9 cellular contexts compared by ENCODE assay signal in the genomic region with DNA sequence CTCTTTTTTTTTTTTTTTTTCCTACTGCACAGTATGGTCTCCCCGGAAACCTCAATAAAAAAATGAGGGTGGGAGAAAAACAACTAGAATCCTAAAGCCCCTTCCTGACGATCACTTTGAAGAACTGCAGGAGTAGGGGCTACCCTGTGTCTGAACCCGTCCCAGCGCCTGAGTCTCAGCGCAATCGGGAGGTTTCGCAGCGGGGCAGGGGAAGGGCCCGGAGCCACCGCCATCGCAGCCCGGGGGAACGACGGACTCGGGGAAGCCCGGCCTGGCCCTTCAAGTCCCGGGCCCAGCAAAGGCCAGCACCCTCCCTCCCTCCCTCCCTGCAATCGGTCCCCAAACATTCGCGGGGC. TPM values are rescaled to one million over a fixed set of nuclear protein-coding genes. Genes with fewer than 3 reads are reported as not detected.
DNase-seq lines count a peak whose midpoint lies in the region; ATAC-seq, FAIRE-seq and TF ChIP-seq lines count a peak whose summit lies in the region.
"Had no signal": no experiment of that assay in that cellular context is flagged by ENCODE, and none has a peak within 500 bp of the region (broad histone marks: within the 10 kb centered on the region; RNA-seq: fewer than 3 reads in every experiment).

No MANE protein-coding gene starts in this region.

- H3K4me2 ChIP-seq in PC-3 (ENCODE audit: low read length): peak overlapping the region; percentile 99
- peak overlapping the region; percentile 77 to 96 for H3K4me2 ChIP-seq in H1 (ENCODE audit: insufficient read depth in 1 of 2, low read depth in 2 of 2, low read length in 2 of 2)

- H3K9me2 ChIP-seq in PC-3 (replicated peaks; ENCODE audit: low read length): no peaks in the 10 kb centered on the region

- H2BK12ac ChIP-seq in H1 (ENCODE audit: low read depth, low read length): no peak overlapping the region

- H3K36me3 ChIP-seq in PC-3 (ENCODE audit: low read depth, low read length) (0 out of 2 replicates have a peak, but pooled peaks cover 3% of the 10 kb centered on the region), H1 (ENCODE audit: control insufficient read depth in 2 of 4, insufficient read depth in 4 of 4, low read length in 3 of 4) (peaks cover 0 to 33% (median 14%) of the 10 kb centered on the region in 4 experiments; a peak in 7 of 8 replicates), mucosa of descending colon (ENCODE audit: low read depth) (no peaks in the 10 kb centered on the region)

- H2AFZ ChIP-seq in PC-3 (ENCODE audit: low read length) (peak overlapping the region; percentile 82), H1 (ENCODE audit: low read length) (no peak overlapping the region)

- ATAC-seq in PC-3 (peak; percentile 53), mucosa of descending colon (peak; percentile 45)

- peak overlapping the region; percentile 99 for H3K18ac ChIP-seq in H1 (ENCODE audit: extremely low read depth, low read length)

- no peak overlapping the region for H2BK120ac ChIP-seq in H1 (replicated peaks; ENCODE audit: low read depth, low read length)

- H3K23me2 ChIP-seq in H1 (ENCODE audit: low read depth, low read length): peaks cover 3% of the 10 kb centered on the region; the same call in 1 of the 2 replicates

- no peak overlapping the region for H3K4ac ChIP-seq in H1 (replicated peaks; ENCODE audit: insufficient read length, low read depth, low read length)

- H4K20me1 ChIP-seq in PC-3 (ENCODE audit: low read length) (no peaks in the 10 kb centered on the region), H1 (replicated peaks in 1 of 2; ENCODE audit: control insufficient read depth in 1 of 2, insufficient read depth in 2 of 2, low read length in 2 of 2) (peaks cover 0 to 2% of the 10 kb centered on the region in 2 experiments)

- no peak overlapping the region for H2BK15ac ChIP-seq in H1 (ENCODE audit: low read length)

- no peaks in the 10 kb centered on the region for H3K27me3 Mint-ChIP-seq in activated CD4-positive, alpha-beta T cell treated with anti-CD3 and anti-CD28 coated beads, Interleukin-2, amount 10 ng/mL, durations not matched to agents 24 days and 14 days
- peaks cover 5% of the 10 kb centered on the region for H3K27me3 Mint-ChIP-seq in HFFc6 (ENCODE audit: insufficient read depth)

- H3K4me1 Mint-ChIP-seq in activated CD4-positive, alpha-beta T cell treated with anti-CD3 and anti-CD28 coated beads, Interleukin-2, amount 10 ng/mL, durations not matched to agents 24 days and 14 days: peaks cover 23% of the 10 kb centered on the region
- peaks cover 20% of the 10 kb centered on the region for H3K4me1 Mint-ChIP-seq in HFFc6 (ENCODE audit: low read depth)

- H3K27me3 ChIP-seq in PC-3 (ENCODE audit: low read length) (no peaks in the 10 kb centered on the region), H1 (replicated peaks in 1 of 4; ENCODE audit: control insufficient read depth in 3 of 4, extremely low read depth in 1 of 4, insufficient read depth in 3 of 4, low read length in 3 of 4) (no peaks in the 10 kb centered on the region)

- peaks cover 22% of the 10 kb centered on the region for H3K36me3 Mint-ChIP-seq in activated CD4-positive, alpha-beta T cell treated with anti-CD3 and anti-CD28 coated beads, Interleukin-2, amount 10 ng/mL, durations not matched to agents 24 days and 14 days (ENCODE audit: low read depth)
- H3K36me3 Mint-ChIP-seq in HFFc6 (ENCODE audit: low read depth): no peaks in the 10 kb centered on the region

- H3K27ac Mint-ChIP-seq in activated CD4-positive, alpha-beta T cell treated with anti-CD3 and anti-CD28 coated beads, Interleukin-2, amount 10 ng/mL, durations not matched to agents 24 days and 14 days: peak overlapping the region; percentile 94
- peak overlapping the region; percentile 94 for H3K27ac Mint-ChIP-seq in HFFc6

- TF ChIP-seq CTCF in HFFc6 (IDR thresholded peaks at IDR 0.05) (no peak), PC-3 (conservative IDR thresholded peaks at IDR 0.05; ENCODE audit: low read depth, low read length) (no peak), H1 (IDR thresholded peaks at IDR 0.05; ENCODE audit: control extremely low read depth in 1 of 3, insufficient read depth in 1 of 3, low read depth in 1 of 3, low read length in 3 of 3) (no peak), mucosa of descending colon (IDR thresholded peaks at IDR 0.05) (no peak)

- H3K4me3 Mint-ChIP-seq in activated CD4-positive, alpha-beta T cell treated with anti-CD3 and anti-CD28 coated beads, Interleukin-2, amount 10 ng/mL, durations not matched to agents 24 days and 14 days: peak overlapping the region; percentile 92
- peak overlapping the region; percentile 98 for H3K4me3 Mint-ChIP-seq in HFFc6

- peaks cover 48% of the 10 kb centered on the region for H3K79me2 ChIP-seq in PC-3 (ENCODE audit: low read length)
- H3K79me2 ChIP-seq in H1 (ENCODE audit: control insufficient read depth in 1 of 2, insufficient read depth in 2 of 2, low read length in 2 of 2): peaks cover 0 to 37% of the 10 kb centered on the region in 2 experiments; a peak in 3 of 4 replicates

- peak overlapping the region; percentile 46 for H4K5ac ChIP-seq in H1 (ENCODE audit: insufficient read length, low read depth, low read length)

- CTCF ChIA-PET in PC-3 (lab: Charles Lee): interaction anchor here (0.7 kb wide), 1 partner anchor 88 kb away, joined by 8 read pairs; no protein-coding TSS in a partner anchor
- CTCF ChIA-PET in H1 (lab: Charles Lee; ENCODE audit: partially characterized antibody): interaction anchor here (0.6 to 1.5 kb wide), 4 partner anchors 9 to 289 kb away, joined by 3 to 4 read pairs (median 4); no protein-coding TSS in a partner anchor

- no peak for TF ChIP-seq RAD21 in H1 (IDR thresholded peaks at IDR 0.05 in 1 of 2, conservative IDR thresholded peaks at IDR 0.05 in 1 of 2; ENCODE audit: low read depth in 2 of 2, low read length in 2 of 2)

- H4K8ac ChIP-seq in H1 (ENCODE audit: extremely low read depth, insufficient read depth, low read length): peak overlapping the region; percentile 97

- DNase-seq in activated CD4-positive, alpha-beta T cell treated with anti-CD3 and anti-CD28 coated beads, Interleukin-2, amount 10 ng/mL, durations not matched to agents 24 days and 14 days: no peak
- no peak for DNase-seq in activated CD4-positive, alpha-beta T cell treated with anti-CD3 and anti-CD28 coated beads for 4 hours
- no peak for DNase-seq in HFFc6
- peak; percentile 10 for DNase-seq in PC-3
- DNase-seq in H1 (ENCODE audit: low read depth in 1 of 2, low spot score in 2 of 2): no peak
- DNase-seq in mucosa of descending colon: no peak
- no peak for DNase-seq in NCI-H2196 treated with DMSO at 0.1 percent for 48 hours (lab: John Stamatoyannopoulos, UW; ENCODE audit: unreplicated experiment)
- no peak for DNase-seq in NCI-H1092 (lab: John Stamatoyannopoulos, UW)

- WGBS in H1 (ENCODE audit: extremely low coverage in 1 of 2, insufficient coverage in 1 of 2, insufficient read length in 1 of 2, insufficient replicate concordance in 2 of 2, low coverage in 1 of 2, low lambda C conversion rate in 2 of 2, missing lambda C conversion rate in 1 of 2), 2 experiments: 0% methylated on average over 14 of the region's 20 CpGs; no CpG with 5 or more reads in 1 of the 2 experiments

- POLR2A ChIA-PET in PC-3 (lab: Charles Lee; ENCODE audit: unreplicated experiment): no interaction called here
- POLR2A ChIA-PET in H1 (lab: Charles Lee; ENCODE audit: partially characterized antibody): interaction anchor here (0.7 to 4.8 kb wide), 13 partner anchors 9 to 459 kb away, joined by 3 to 20 read pairs (median 4); partner anchors contain the start of gene ATP8B1

- peak overlapping the region; percentile 86 for H2BK5ac ChIP-seq in H1 (ENCODE audit: low read depth, low read length)

- intact Hi-C loops in activated CD4-positive, alpha-beta T cell treated with anti-CD3 and anti-CD28 coated beads, Interleukin-2, amount 10 ng/mL, durations not matched to agents 24 days and 14 days (cut with micrococcal nuclease): loop anchor here (1.0 to 5.0 kb wide), 5 partner anchors 9 to 984 kb away; partner anchors contain the start of genes FECH and TXNL1
- intact Hi-C loops in PC-3 (cut with micrococcal nuclease): no loop called here
- intact Hi-C loops in mucosa of descending colon (cut with DNase I, micrococcal nuclease): no loop called here

- H3K4me1 ChIP-seq in PC-3 (ENCODE audit: insufficient read depth, low read length) (peaks cover 13% of the 10 kb centered on the region; the same call in 1 of the 2 replicates), H1 (replicated peaks in 1 of 4; ENCODE audit: control insufficient read depth in 3 of 4, insufficient read depth in 4 of 4, low read length in 3 of 4) (peaks cover 0 to 6% (median 2%) of the 10 kb centered on the region in 4 experiments; a peak in 3 of 7 replicates), mucosa of descending colon (ENCODE audit: low read depth) (no peaks in the 10 kb centered on the region)

- no peak overlapping the region for H2BK20ac ChIP-seq in H1 (ENCODE audit: low read length)

- peak overlapping the region; percentile 44 for H4K91ac ChIP-seq in H1 (replicated peaks; ENCODE audit: insufficient read length, low read length)

- H3K9ac ChIP-seq in PC-3 (ENCODE audit: low read length) (peak overlapping the region; percentile 93), H1 (replicated peaks in 1 of 4; ENCODE audit: extremely low read depth in 1 of 4, low read depth in 3 of 4, low read length in 3 of 4) (peak overlapping the region; percentile 90 to 97 (median 95))

- H3K56ac ChIP-seq in H1 (replicated peaks; ENCODE audit: insufficient read length, low read depth, low read length): peak overlapping the region; percentile 65

- H3K4me3 ChIP-seq in PC-3 (ENCODE audit: low read length) (peak overlapping the region; percentile 91), H1 (ENCODE audit: extremely low read depth in 1 of 4, insufficient read depth in 2 of 4, low read depth in 3 of 4, low read length in 4 of 4) (peak overlapping the region; percentile 67 to 97 (median 81)), mucosa of descending colon (peak overlapping the region; percentile 80)

- H3K9me3 Mint-ChIP-seq in activated CD4-positive, alpha-beta T cell treated with anti-CD3 and anti-CD28 coated beads, Interleukin-2, amount 10 ng/mL, durations not matched to agents 24 days and 14 days: no peaks in the 10 kb centered on the region
- H3K9me3 Mint-ChIP-seq in HFFc6: no peaks in the 10 kb centered on the region

- no peak for FAIRE-seq in H1 (lab: Jason Lieb, UNC)
- FAIRE-seq: islet of Langerhans had no signal

- no peak for TF ChIP-seq POLR2A in H1 (IDR thresholded peaks at IDR 0.05; ENCODE audit: control extremely low read depth in 1 of 2, low read depth in 2 of 2, low read length in 2 of 2)

- peaks cover 3% of the 10 kb centered on the region; the same call in 1 of the 2 replicates for H3K79me1 ChIP-seq in H1 (ENCODE audit: low read depth, low read length)

- no peak overlapping the region for H3K23ac ChIP-seq in H1 (ENCODE audit: insufficient read length)

- H3F3A ChIP-seq in PC-3 (ENCODE audit: low read length, unreplicated experiment): no peaks in the 10 kb centered on the region

- no TSS peak for BruUV-seq in PC-3 (replicated peaks; lab: Mats Ljungman, UMichigan)

- H3K27ac ChIP-seq in PC-3 (ENCODE audit: low read length) (peak overlapping the region; percentile 54), H1 (ENCODE audit: low read depth, low read length) (peak overlapping the region; percentile 96)

- H3K9me3 ChIP-seq in PC-3 (ENCODE audit: low read length) (no peaks in the 10 kb centered on the region), H1 (ENCODE audit: insufficient read depth in 2 of 2, low read depth in 1 of 2, low read length in 1 of 2) (no peaks in the 10 kb centered on the region), mucosa of descending colon (no peaks in the 10 kb centered on the region)

- H3K14ac ChIP-seq in H1 (ENCODE audit: insufficient read length): no peak overlapping the region

- no peak overlapping the region for H2AK5ac ChIP-seq in H1 (ENCODE audit: low read depth, low read length)

- no peak for TF ChIP-seq EP300 in H1 (IDR thresholded peaks at IDR 0.05; ENCODE audit: borderline replicate concordance in 1 of 2, low read depth in 2 of 2, low read length in 2 of 2)

RNA-seq across cellular contexts. Expression of gene NARS1, which starts 0.4 kb away (rescaled TPM):
- 125 and 129 TPM in 2 replicates for total RNA-seq in activated CD4-positive, alpha-beta T cell treated with anti-CD3 and anti-CD28 coated beads, Interleukin-2, amount 10 ng/mL, durations not matched to agents 24 days and 14 days
- 100 to 1,000 TPM; 102 to 134 (median 111) TPM for total RNA-seq in HFFc6 (2021; fragmentation: NEBNext Ultra II Directional; extraction: Animal tissue kit (Norgen Biotek cat#: 25700))
- total RNA-seq in PC-3 (2014; rRNA removed): 125 and 161 TPM in 2 replicates
- total RNA-seq in H1 (2021; fragmentation: NEBNext Ultra II Directional; extraction: Animal tissue kit (Norgen Biotek cat#: 25700)): 169 and 171 TPM in 2 replicates
- 91.2 and 104 TPM in 2 replicates for polyA plus RNA-seq in H1 (2011; rRNA removed)
- 151 TPM for polyA plus RNA-seq in H1 (2011; cell fraction: cytosol; rRNA removed)
- polyA plus RNA-seq in H1 (2011; cell fraction: nucleus; rRNA removed): 69.7 TPM
- 134 to 218 TPM (median 147 TPM) in 4 replicates for polyA plus RNA-seq in H1 (2012, experiment 1 of 2)
- 11.3 TPM for polyA plus RNA-seq in H1 (2012, experiment 2 of 2)
- polyA plus RNA-seq in H1 (2013, experiment 1 of 2): 122 TPM
- polyA plus RNA-seq in H1 (2013, experiment 2 of 2): 117 TPM
- 153 and 165 TPM in 2 replicates for polyA minus RNA-seq in H1 (2011; rRNA and poly(A)+ RNA removed)
- polyA minus RNA-seq in H1 (2011; cell fraction: cytosol; rRNA and poly(A)+ RNA removed): 148 TPM
- 96.9 TPM for polyA minus RNA-seq in H1 (2011; cell fraction: nucleus; rRNA and poly(A)+ RNA removed)
- 100 to 1,000 TPM; 122 to 137 (median 137) TPM for total RNA-seq in mucosa of descending colon

RNA-seq across cellular contexts. Expression of gene FECH, which starts 34.7 kb away (rescaled TPM):
- 22.4 and 25.1 TPM in 2 replicates for total RNA-seq in activated CD4-positive, alpha-beta T cell treated with anti-CD3 and anti-CD28 coated beads, Interleukin-2, amount 10 ng/mL, durations not matched to agents 24 days and 14 days
- 10 to 100 TPM; 28.7 to 38.3 (median 33.9) TPM for total RNA-seq in HFFc6 (2021; fragmentation: NEBNext Ultra II Directional; extraction: Animal tissue kit (Norgen Biotek cat#: 25700))
- total RNA-seq in PC-3 (2014; rRNA removed) (87.7 and 136 TPM in 2 replicates), mucosa of descending colon (10 to 100 TPM; 17.1 to 22.0 (median 20.4) TPM)
- total RNA-seq in H1 (2021; fragmentation: NEBNext Ultra II Directional; extraction: Animal tissue kit (Norgen Biotek cat#: 25700)): 20.4 and 26.6 TPM in 2 replicates
- 12.3 and 13.1 TPM in 2 replicates for polyA plus RNA-seq in H1 (2011; rRNA removed)
- polyA plus RNA-seq in H1 (2011; cell fraction: cytosol; rRNA removed): 14.7 TPM
- 17.4 TPM for polyA plus RNA-seq in H1 (2011; cell fraction: nucleus; rRNA removed)
- 16.0 to 21.6 TPM (median 19.7 TPM) in 4 replicates for polyA plus RNA-seq in H1 (2012, experiment 1 of 2)
- 6.1 TPM for polyA plus RNA-seq in H1 (2012, experiment 2 of 2)
- 27.0 TPM for polyA plus RNA-seq in H1 (2013, experiment 1 of 2)
- 27.9 TPM for polyA plus RNA-seq in H1 (2013, experiment 2 of 2)
- 17.0 and 29.3 TPM in 2 replicates for polyA minus RNA-seq in H1 (2011; rRNA and poly(A)+ RNA removed)
- 15.6 TPM for polyA minus RNA-seq in H1 (2011; cell fraction: cytosol; rRNA and poly(A)+ RNA removed)
- 17.5 TPM for polyA minus RNA-seq in H1 (2011; cell fraction: nucleus; rRNA and poly(A)+ RNA removed)
